ENCODE assay signal across 8 cellular contexts in genomic region chr5:141320225-141321169, GRCh38. TPM values are rescaled to one million over a fixed set of nuclear protein-coding genes. Genes with fewer than 3 reads are reported as not detected.
DNase-seq lines count a peak whose midpoint lies in the region; ATAC-seq, FAIRE-seq and TF ChIP-seq lines count a peak whose summit lies in the region.

A gene with protein sequence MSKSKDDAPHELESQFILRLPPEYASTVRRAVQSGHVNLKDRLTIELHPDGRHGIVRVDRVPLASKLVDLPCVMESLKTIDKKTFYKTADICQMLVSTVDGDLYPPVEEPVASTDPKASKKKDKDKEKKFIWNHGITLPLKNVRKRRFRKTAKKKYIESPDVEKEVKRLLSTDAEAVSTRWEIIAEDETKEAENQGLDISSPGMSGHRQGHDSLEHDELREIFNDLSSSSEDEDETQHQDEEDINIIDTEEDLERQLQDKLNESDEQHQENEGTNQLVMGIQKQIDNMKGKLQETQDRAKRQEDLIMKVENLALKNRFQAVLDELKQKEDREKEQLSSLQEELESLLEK (minus strand): TSS chr5:141320784. CDS start chr5:141320044, 740 bp downstream.

- dilution Hi-C loops in keratinocyte (cut with MboI; ENCODE audit: extremely low pct_ligation_motif_present, low sequenced_read_pairs) = no loop called here

- peak; percentile 82 to 93 (median 87) for TF ChIP-seq CTCF in keratinocyte (optimal IDR thresholded peaks at IDR 0.05 in 1 of 3, IDR thresholded peaks at IDR 0.05 in 1 of 3, conservative IDR thresholded peaks at IDR 0.05 in 1 of 3; ENCODE audit: extremely low read depth in 1 of 3, insufficient read depth in 2 of 3, low read length in 3 of 3)

- peaks cover 8% of the 10 kb centered on the region for H3K4me1 ChIP-seq in keratinocyte (ENCODE audit: control insufficient read depth, extremely low read depth, insufficient read depth, low read length)

- H3K79me2 ChIP-seq in keratinocyte (ENCODE audit: control insufficient read depth, insufficient read depth, low read length) = peaks cover 15% of the 10 kb centered on the region

- peak within 1 kb of the TSS; percentile 96 for H3K27ac ChIP-seq in keratinocyte (ENCODE audit: control insufficient read depth, insufficient read depth, low read length)

- peak within 1 kb of the TSS; percentile 75 to 98 (median 97) for H3K4me3 ChIP-seq in keratinocyte (ENCODE audit: control insufficient read depth in 2 of 3, extremely low read depth in 1 of 3, insufficient read depth in 2 of 3, low read depth in 1 of 3, low read length in 3 of 3)

- H3K9me3 ChIP-seq in keratinocyte (ENCODE audit: control insufficient read depth, low read depth, low read length) = peaks cover 22% of the 10 kb centered on the region

- FAIRE-seq in keratinocyte (lab: Jason Lieb, UNC) = peak; percentile 48

- H3K36me3 ChIP-seq in keratinocyte (ENCODE audit: control insufficient read depth in 2 of 2, extremely low read depth in 1 of 2, insufficient read depth in 2 of 2, low read length in 2 of 2) = peaks cover 1 to 12% of the 10 kb centered on the region in 2 experiments

- peak within 1 kb of the TSS; percentile 87 for H3K4me2 ChIP-seq in keratinocyte (ENCODE audit: control insufficient read depth, extremely low read depth, insufficient read depth, low read depth, low read length)

- H3K9me1 ChIP-seq in keratinocyte (ENCODE audit: control insufficient read depth, extremely low read depth, insufficient read depth, low read length) = no peaks in the 10 kb centered on the region

- H4K20me1 ChIP-seq in keratinocyte (ENCODE audit: control insufficient read depth, extremely low read depth, insufficient read depth, low read length) = no peaks in the 10 kb centered on the region

- no peaks in the 10 kb centered on the region for H3K27me3 ChIP-seq in keratinocyte (ENCODE audit: control insufficient read depth, extremely low read depth, insufficient read depth, low read length)

- peak within 1 kb of the TSS; percentile 90 for H3K9ac ChIP-seq in keratinocyte (ENCODE audit: control insufficient read depth, extremely low read depth, insufficient read depth, low read length)

- peak; percentile 94 for ATAC-seq in GM19035 (IDR thresholded peaks at IDR 0.05; ENCODE audit: unreplicated experiment)
- peak; percentile 96 for ATAC-seq in HG03354 (IDR thresholded peaks at IDR 0.05; ENCODE audit: poor library complexity, severe bottlenecking, unreplicated experiment)
- peak; percentile 93 to 94 for ATAC-seq in activated CD4-positive, CD25-positive, alpha-beta regulatory T cell treated with anti-CD3 and anti-CD28 coated beads, Interleukin-2, amount 50 U/mL, for 24 hours

- peak; percentile 94 for DNase-seq in Ammon's horn (ENCODE audit: low spot score)
- peak; percentile 76 for DNase-seq in NCI-H446 treated with DMSO at 0.1 percent for 48 hours (lab: John Stamatoyannopoulos, UW)
- DNase-seq in cerebellar cortex (ENCODE audit: low spot score) = peak; percentile 92
- DNase-seq in keratinocyte (ENCODE audit: low read depth, low spot score) = peak; percentile 62
- peak; percentile 82 to 87 for DNase-seq in stimulated activated CD4-positive, alpha-beta T cell treated with anti-CD3 and anti-CD28 coated beads, Interleukin-15, amount 100 ng/mL, for 1 hour (ENCODE audit: low read depth in 1 of 2, low spot score in 1 of 2)

- H2AFZ ChIP-seq in keratinocyte (ENCODE audit: control insufficient read depth, low read length) = peak within 1 kb of the TSS; percentile 99

RNA-seq across cellular contexts. Expression of the gene that starts here (rescaled TPM):
- 37.5 to 58.9 TPM (median 47.5 TPM) in 3 replicates for polyA plus RNA-seq in keratinocyte
- polyA plus RNA-seq in keratinocyte (2011; ENCODE audit: low read depth) = 179 TPM
- polyA plus RNA-seq in keratinocyte (2011; cell fraction: cytosol; rRNA removed) = 33.2 and 45.5 TPM in 2 replicates
- polyA plus RNA-seq in keratinocyte (2011; cell fraction: nucleus; rRNA removed) = 51.6 and 71.7 TPM in 2 replicates
- 48.0 and 77.2 TPM in 2 replicates for polyA plus RNA-seq in keratinocyte (2012; ENCODE audit: low replicate concordance)
- 13.9 to 29.9 TPM (median 20.3 TPM) in 3 replicates for polyA minus RNA-seq in keratinocyte
- polyA minus RNA-seq in keratinocyte (2011; cell fraction: cytosol; rRNA and poly(A)+ RNA removed) = 29.7 TPM
- polyA minus RNA-seq in keratinocyte (2011; cell fraction: nucleus; rRNA and poly(A)+ RNA removed) = 32.2 and 40.3 TPM in 2 replicates

Comparison
In these comparisons a context has a peak if more than half of its experiments do, and no peak if none do; other contexts are left out.
1. Peak in every context shown above with its lines: DNase-seq, ATAC-seq, H3K4me3 ChIP-seq and H3K27ac ChIP-seq.